In the genomic region with DNA sequence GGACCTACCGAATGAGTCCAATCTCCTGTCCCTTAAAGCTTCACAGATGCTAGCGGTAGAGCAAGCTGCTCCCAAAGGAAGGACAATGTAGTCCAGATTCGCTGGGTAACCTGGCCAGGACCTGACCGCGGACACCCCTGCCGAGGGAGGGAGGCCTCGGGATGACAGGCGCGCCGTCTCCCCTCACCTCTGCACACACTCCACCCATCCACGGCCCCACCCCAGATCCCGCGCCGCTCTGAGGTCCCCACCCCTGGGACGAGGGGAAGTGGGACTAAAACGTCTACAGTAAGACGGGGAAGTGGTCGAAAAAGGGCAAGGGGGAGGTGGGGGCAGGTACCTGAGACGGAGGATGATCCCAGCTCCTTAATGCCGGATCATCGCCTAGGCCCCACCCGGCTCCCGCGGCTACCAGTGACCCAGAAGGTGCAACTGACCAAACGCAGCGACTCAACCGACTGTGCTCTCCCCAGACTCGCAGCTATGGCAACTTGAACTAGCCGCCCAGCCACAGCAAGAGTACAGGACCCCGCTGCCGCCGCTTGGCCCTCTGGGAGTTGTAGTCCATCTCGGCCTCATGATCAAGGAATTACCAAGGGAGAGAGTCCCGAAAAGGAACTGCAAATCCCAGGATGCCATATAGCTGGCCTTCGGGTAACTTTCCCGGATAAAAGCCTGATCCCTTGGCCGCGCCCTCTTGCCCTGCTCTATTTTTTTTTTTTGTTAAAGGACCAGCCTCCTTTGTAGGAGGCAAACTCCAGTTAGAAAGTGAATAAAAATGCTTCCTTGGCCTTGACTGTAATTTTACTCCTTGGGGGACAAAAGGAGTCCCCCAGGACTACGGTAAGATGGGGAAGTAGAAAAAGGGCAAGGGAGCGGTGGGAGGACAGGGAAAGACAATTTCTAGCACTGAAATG, we compare ENCODE assay signal across 8 cellular contexts. TPM values are rescaled to one million over a fixed set of nuclear protein-coding genes. Genes with fewer than 3 reads are reported as not detected.
DNase-seq lines count a peak whose midpoint lies in the region; ATAC-seq and TF ChIP-seq lines count a peak whose summit lies in the region.

A gene (minus strand): TSS at position 498 of the 917 bp plus-strand sequence.

- H3K36me3 ChIP-seq in DND-41 (ENCODE audit: insufficient read depth, low read length) (peaks cover 19% of the 10 kb centered on the region), KMS-11 (ENCODE audit: insufficient read depth) (no peaks in the 10 kb centered on the region), esophagus squamous epithelium (no peaks in the 10 kb centered on the region)

- TF ChIP-seq POLR2A in esophagus squamous epithelium (IDR thresholded peaks at IDR 0.05) = no peak

- H3K4me1 Mint-ChIP-seq in activated T-cell treated with anti-CD3 and anti-CD28 coated beads, Interleukin-2, amount 50 U/mL, for 72 hours (ENCODE audit: low read depth) = peaks cover 34% of the 10 kb centered on the region

- no peaks in the 10 kb centered on the region for H3K9me3 ChIP-seq in DND-41 (ENCODE audit: insufficient read depth, low read length, severe bottlenecking)
- H3K9me3 ChIP-seq in esophagus squamous epithelium = no peaks in the 10 kb centered on the region

- peak within 1 kb of the TSS; percentile 85 to 90 for H3K4me3 Mint-ChIP-seq in activated T-cell treated with anti-CD3 and anti-CD28 coated beads, Interleukin-2, amount 50 U/mL, for 72 hours

- peak; percentile 94 for ATAC-seq in DND-41 (ENCODE audit: insufficient read depth, low read depth)
- ATAC-seq in GM21786 (IDR thresholded peaks at IDR 0.05; ENCODE audit: unreplicated experiment) = peak; percentile 96
- ATAC-seq in activated T-cell treated with anti-CD3 and anti-CD28 coated beads, Interleukin-2, amount 50 U/mL, for 72 hours (replicated peaks in 1 of 2) = peak; percentile 82 to 89

- TF ChIP-seq CTCF in DND-41 (IDR thresholded peaks at IDR 0.05; ENCODE audit: borderline replicate concordance, extremely low read depth, low read length, poor library complexity, severe bottlenecking) (no peak), KMS-11 (conservative IDR thresholded peaks at IDR 0.05; ENCODE audit: low read depth, low read length) (no peak), esophagus squamous epithelium (IDR thresholded peaks at IDR 0.05) (peak in 1 of 6 experiments; percentile 14)

- H3K4me1 ChIP-seq in DND-41 (ENCODE audit: insufficient read depth, low read length) = peaks cover 49% of the 10 kb centered on the region
- H3K4me1 ChIP-seq in KMS-11 (ENCODE audit: low read depth, poor library complexity, severe bottlenecking) = peaks cover 33% of the 10 kb centered on the region
- H3K4me1 ChIP-seq in esophagus squamous epithelium = peaks cover 5 to 22% (median 11%) of the 10 kb centered on the region in 3 donors

- H2AFZ ChIP-seq in DND-41 (ENCODE audit: low read depth, low read length) (peak within 1 kb of the TSS; percentile 87), KMS-11 (ENCODE audit: low read depth) (peak within 1 kb of the TSS; percentile 22; the same call in 1 of the 2 replicates)

- H3K4me3 ChIP-seq in DND-41 (ENCODE audit: low read depth in 1 of 2, low read length in 2 of 2) (peak within 1 kb of the TSS; percentile 71 to 73), KMS-11 (IDR thresholded peaks at IDR 0.05; ENCODE audit: insufficient read depth, low read depth, low read length) (no peak within 1 kb of the TSS), esophagus squamous epithelium (peak within 1 kb of the TSS; percentile 63 to 91 (median 82))

- peak within 1 kb of the TSS; percentile 88 for H3K27ac ChIP-seq in DND-41 (ENCODE audit: low read length)
- peak within 1 kb of the TSS; percentile 22; the same call in 1 of the 2 replicates for H3K27ac ChIP-seq in KMS-11
- H3K27ac ChIP-seq in esophagus squamous epithelium = peak within 1 kb of the TSS; percentile 62 to 82 (median 70)

- H3K4me2 ChIP-seq in DND-41 (ENCODE audit: insufficient read depth, low read length) = peak within 1 kb of the TSS; percentile 91
- peak within 1 kb of the TSS; percentile 28 for H3K4me2 ChIP-seq in KMS-11

- H3K27ac Mint-ChIP-seq in activated T-cell treated with anti-CD3 and anti-CD28 coated beads, Interleukin-2, amount 50 U/mL, for 72 hours = peak within 1 kb of the TSS; percentile 84

- intact Hi-C loops in esophagus squamous epithelium (cut with DNase I) = no loop called here

- H3K36me3 Mint-ChIP-seq in activated T-cell treated with anti-CD3 and anti-CD28 coated beads, Interleukin-2, amount 50 U/mL, for 72 hours (ENCODE audit: insufficient read depth in 2 of 2) = peaks cover 3 to 5% of the 10 kb centered on the region in 2 donors

- peaks cover 67% of the 10 kb centered on the region for H3K79me2 ChIP-seq in DND-41 (ENCODE audit: insufficient read depth, low read length)
- peaks cover 28% of the 10 kb centered on the region; the same call in 1 of the 2 replicates for H3K79me2 ChIP-seq in KMS-11 (ENCODE audit: insufficient read depth, low read depth)

- WGBS in esophagus squamous epithelium, 2 donors = 1 to 2% methylated on average over 23 to 29 of the region's 40 CpGs

- DNase-seq in DND-41 = peak; percentile 94
- peak; percentile 98 for DNase-seq in RKO (ENCODE audit: low spot score)
- DNase-seq in activated T-cell treated with anti-CD3 and anti-CD28 coated beads, Interleukin-2, amount 50 U/mL, for 72 hours = peak; percentile 84 to 85
- DNase-seq in esophagus squamous epithelium (lab: John Stamatoyannopoulos, UW) = peak; percentile 50
- peak; percentile 99 for DNase-seq in myocyte (ENCODE audit: low read depth)
- peak; percentile 69 to 75 for DNase-seq in stimulated activated CD8-positive, alpha-beta memory T cell treated with anti-CD3 and anti-CD28 coated beads, Interleukin-7, amount 100 ng/mL, for 4 hours (ENCODE audit: low read depth in 2 of 2)

- H3K27me3 Mint-ChIP-seq in activated T-cell treated with anti-CD3 and anti-CD28 coated beads, Interleukin-2, amount 50 U/mL, for 72 hours (ENCODE audit: low read depth) = no peaks in the 10 kb centered on the region

- H4K20me1 ChIP-seq in DND-41 (ENCODE audit: insufficient read depth, low read length) (no peaks in the 10 kb centered on the region), KMS-11 (ENCODE audit: insufficient read depth) (no peaks in the 10 kb centered on the region)

- H3K27me3 ChIP-seq in DND-41 (ENCODE audit: insufficient read depth, low read length, poor library complexity) = no peaks in the 10 kb centered on the region
- H3K27me3 ChIP-seq in KMS-11 (ENCODE audit: insufficient read depth, low read depth) = no peaks in the 10 kb centered on the region
- peaks cover 0 to 6% (median 0%) of the 10 kb centered on the region in 4 donors for H3K27me3 ChIP-seq in esophagus squamous epithelium

- H3K9ac ChIP-seq in DND-41 (ENCODE audit: low read depth, low read length) (peak within 1 kb of the TSS; percentile 69), KMS-11 (peak within 1 kb of the TSS; percentile 25; the same call in 1 of the 2 replicates)

- H3K9me3 Mint-ChIP-seq in activated T-cell treated with anti-CD3 and anti-CD28 coated beads, Interleukin-2, amount 50 U/mL, for 72 hours = peaks cover 3% of the 10 kb centered on the region in 2 donors

RNA-seq across cellular contexts. Expression of the gene that starts here (rescaled TPM):
- 10 to 100 TPM; 14.2 to 16.9 TPM for total RNA-seq in activated T-cell treated with anti-CD3 and anti-CD28 coated beads, Interleukin-2, amount 50 U/mL, for 72 hours
- total RNA-seq in esophagus squamous epithelium = 10 to 100 TPM in 1 of 4 donors, 1 to 10 TPM in 3; 2.0 to 12.6 (median 5.4) TPM
- 2.4 and 2.5 TPM in 2 replicates for total RNA-seq in myocyte
- polyA plus RNA-seq in myocyte (2012) = 0.59 TPM

Comparison
In these comparisons a context has a peak if more than half of its experiments do, and no peak if none do; other contexts are left out.
1. H3K27ac ChIP-seq: peak in every context shown above with its lines; median percentile 88 in DND-41; 70 in esophagus squamous epithelium; 22 in KMS-11.